ENCODE assay signal across 22 cellular contexts in genomic region chr3:110067527-110067926, GRCh38.
"Had no signal": no experiment of that assay in that cellular context is flagged by ENCODE, and none has a peak within 500 bp of the region (broad histone marks: within the 10 kb centered on the region; RNA-seq: fewer than 3 reads in every experiment).

No MANE protein-coding gene starts in this region.

- H3K9me3 ChIP-seq: body of pancreas, gastroesophageal sphincter, right lobe of liver, testis had no signal

- H3K27ac ChIP-seq: body of pancreas, cardiac muscle cell, epithelial cell of prostate, gastroesophageal sphincter, right lobe of liver, testis had no signal

- H3K4me1 Mint-ChIP-seq: nephron progenitor cell had no signal

- H3K4me3 ChIP-seq: body of pancreas, cardiac muscle cell, gastroesophageal sphincter, right lobe of liver, testis had no signal

- H3K27me3 ChIP-seq: body of pancreas, cardiac muscle cell, gastroesophageal sphincter, right lobe of liver, testis had no signal

- H3K27me3 Mint-ChIP-seq: activated CD4-positive, alpha-beta memory T cell treated with anti-CD3 and anti-CD28 coated beads for 36 hours; T-helper 17 cell had no signal

- H3K4me1 ChIP-seq: gastroesophageal sphincter, right lobe of liver had no signal

- H3K36me3 ChIP-seq: cardiac muscle cell, gastroesophageal sphincter, right lobe of liver had no signal

- H3K27ac Mint-ChIP-seq: activated CD4-positive, alpha-beta memory T cell treated with anti-CD3 and anti-CD28 coated beads for 36 hours; activated T-cell treated with anti-CD3 and anti-CD28 coated beads, Interleukin-2, amount 50 U/mL, for 72 hours; nephron progenitor cell; T-helper 17 cell had no signal

- ATAC-seq: activated T-cell treated with anti-CD3 and anti-CD28 coated beads, Interleukin-2, amount 50 U/mL, for 72 hours; body of pancreas; gastroesophageal sphincter; right lobe of liver; T-helper 17 cell had no signal

- H3K36me3 Mint-ChIP-seq: activated CD4-positive, alpha-beta memory T cell treated with anti-CD3 and anti-CD28 coated beads for 36 hours had no signal

- H3K4me3 Mint-ChIP-seq: activated CD4-positive, alpha-beta memory T cell treated with anti-CD3 and anti-CD28 coated beads for 36 hours; activated naive CD4-positive, alpha-beta T cell treated with anti-CD3 and anti-CD28 coated beads for 36 hours; activated T-cell treated with anti-CD3 and anti-CD28 coated beads, Interleukin-2, amount 50 U/mL, for 72 hours; nephron progenitor cell; T-helper 17 cell had no signal

- DNase-seq: activated CD4-positive, alpha-beta memory T cell treated with anti-CD3 and anti-CD28 coated beads for 36 hours; activated CD4-positive, alpha-beta T cell treated with anti-CD3 and anti-CD28 coated beads for 4 hours; activated CD4-positive, CD25-positive, alpha-beta regulatory T cell; activated effector memory CD4-positive, alpha-beta T cell treated with Interleukin-2 at 50 U/mL for 16 hours; activated naive CD4-positive, alpha-beta T cell treated with anti-CD3 and anti-CD28 coated beads for 36 hours; activated T-cell treated with anti-CD3 and anti-CD28 coated beads, Interleukin-2, amount 50 U/mL, for 72 hours; amygdala; body of pancreas; cortex of kidney; head of caudate nucleus; nephron progenitor cell; occipital lobe; posterior cingulate gyrus; right lobe of liver; stimulated activated CD4-positive, alpha-beta T cell treated with anti-CD3 and anti-CD28 coated beads, Interleukin-4, amount 100 ng/mL, for 1 hour; stimulated activated naive CD4-positive, alpha-beta T cell; T-helper 17 cell; testis; trophoblast cell had no signal
